16 cellular contexts compared by ENCODE assay signal in genomic region chrX:24200133-24200532, GRCh38. TPM values are rescaled to one million over a fixed set of nuclear protein-coding genes. Genes with fewer than 3 reads are reported as not detected.
DNase-seq lines count a peak whose midpoint lies in the region; ATAC-seq and TF ChIP-seq lines count a peak whose summit lies in the region.
"Had no signal": no experiment of that assay in that cellular context is flagged by ENCODE, and none has a peak within 500 bp of the region (broad histone marks: within the 10 kb centered on the region; RNA-seq: fewer than 3 reads in every experiment).

No MANE protein-coding gene starts in this region.

- no peaks in the 10 kb centered on the region for H3K27me3 ChIP-seq in H9 (ENCODE audit: insufficient read depth, low read length)
- no peaks in the 10 kb centered on the region for H3K27me3 ChIP-seq in SJCRH30
- H3K27me3 ChIP-seq: ascending aorta had no signal

- no peak overlapping the region for H3K56ac ChIP-seq in H9 (ENCODE audit: insufficient read length, low read depth, low read length)

- H4K91ac ChIP-seq in H9 (ENCODE audit: insufficient read length, low read depth, low read length), result no peak overlapping the region

- peak overlapping the region; percentile 48 for H3K27ac Mint-ChIP-seq in activated CD4-positive, alpha-beta T cell treated with anti-CD3 and anti-CD28 coated beads, Interleukin-2, amount 10 ng/mL, durations not matched to agents 7 days and 5 days
- H3K27ac Mint-ChIP-seq in H9 (peak overlapping the region; percentile 1 to 7 (median 2); a peak in 3 of 7 replicates), brain (peak overlapping the region; percentile 7 to 84 (median 32)), nephron (peak overlapping the region in 2 of 3 experiments; percentile 1 to 6)

- H3K4ac ChIP-seq in H9 (ENCODE audit: low read depth, low read length), result no peak overlapping the region

- H2BK120ac ChIP-seq in H9 (ENCODE audit: low read depth, low read length, poor library complexity, severe bottlenecking), result no peak overlapping the region

- no peaks in the 10 kb centered on the region for H4K20me1 ChIP-seq in H9 (ENCODE audit: control insufficient read depth, insufficient read depth, insufficient read length)

- H3K36me3 Mint-ChIP-seq in activated CD4-positive, alpha-beta T cell treated with anti-CD3 and anti-CD28 coated beads, Interleukin-2, amount 10 ng/mL, durations not matched to agents 7 days and 5 days (ENCODE audit: low read depth), result peaks cover 30% of the 10 kb centered on the region
- H3K36me3 Mint-ChIP-seq in H9 (ENCODE audit: insufficient read depth in 1 of 3, low read depth in 3 of 3) (peaks cover 1 to 37% (median 8%) of the 10 kb centered on the region in 3 experiments; a peak in 6 of 7 replicates), brain (peaks cover 48% of the 10 kb centered on the region), nephron (ENCODE audit: low read depth) (peaks cover 55% of the 10 kb centered on the region)

- H3K18ac ChIP-seq in H9 (ENCODE audit: insufficient read length, low read depth, low read length), result no peak overlapping the region

- no peak overlapping the region for H3K9ac ChIP-seq in H9 (ENCODE audit: extremely low read depth, insufficient read length, low read length)
- H3K9ac ChIP-seq: SK-N-SH had no signal

- H4K8ac ChIP-seq in H9 (replicated peaks; ENCODE audit: insufficient read length, low read depth, low read length), result no peak overlapping the region

- H3K4me2 ChIP-seq in H9 (ENCODE audit: insufficient read depth, insufficient read length, low read length), result no peak overlapping the region
- H3K4me2 ChIP-seq: SK-N-SH had no signal

- H3K27ac ChIP-seq in H9 (ENCODE audit: insufficient read length, low read depth, low read length) (no peak overlapping the region), SJCRH30 (no peak overlapping the region)
- H3K27ac ChIP-seq: ascending aorta, WERI-Rb-1 had no signal

- no peaks in the 10 kb centered on the region; the same call in 1 of the 2 replicates for H3K36me3 ChIP-seq in SJCRH30

- H3T11ph ChIP-seq in H9 (ENCODE audit: low read length), result no peak overlapping the region

- no CpG with 5 or more reads among the region's 2 CpGs for WGBS in H9 (ENCODE audit: extremely low coverage, insufficient read length, low lambda C conversion rate)

- no peak overlapping the region for H2BK5ac ChIP-seq in H9 (ENCODE audit: insufficient read length, low read length)

- H3K9me3 ChIP-seq in H9 (ENCODE audit: control insufficient read depth, low read depth, low read length) (no peaks in the 10 kb centered on the region), SJCRH30 (replicated peaks) (no peaks in the 10 kb centered on the region)
- H3K9me3 ChIP-seq: ascending aorta, SK-N-SH had no signal

- no peaks in the 10 kb centered on the region for H3K4me1 ChIP-seq in H9 (ENCODE audit: insufficient read depth, low read length)
- no peaks in the 10 kb centered on the region for H3K4me1 ChIP-seq in SJCRH30

- H3K27me3 Mint-ChIP-seq in activated CD4-positive, alpha-beta T cell treated with anti-CD3 and anti-CD28 coated beads, Interleukin-2, amount 10 ng/mL, durations not matched to agents 7 days and 5 days, result no peaks in the 10 kb centered on the region
- H3K27me3 Mint-ChIP-seq in H9 (ENCODE audit: low read depth) (no peaks in the 10 kb centered on the region), brain (no peaks in the 10 kb centered on the region), nephron (ENCODE audit: low read depth) (no peaks in the 10 kb centered on the region)

- H3K4me1 Mint-ChIP-seq in activated CD4-positive, alpha-beta T cell treated with anti-CD3 and anti-CD28 coated beads, Interleukin-2, amount 10 ng/mL, durations not matched to agents 7 days and 5 days, result peaks cover 36% of the 10 kb centered on the region
- peaks cover 17 to 22% of the 10 kb centered on the region in 2 experiments for H3K4me1 Mint-ChIP-seq in H9
- H3K4me1 Mint-ChIP-seq in brain, result peaks cover 41% of the 10 kb centered on the region
- peaks cover 10% of the 10 kb centered on the region for H3K4me1 Mint-ChIP-seq in nephron

- no peak overlapping the region for H3K4me3 Mint-ChIP-seq in activated CD4-positive, alpha-beta T cell treated with anti-CD3 and anti-CD28 coated beads, Interleukin-2, amount 10 ng/mL, durations not matched to agents 7 days and 5 days
- H3K4me3 Mint-ChIP-seq in H9 (no peak overlapping the region), brain (no peak overlapping the region), nephron (no peak overlapping the region)

- H3K9me3 Mint-ChIP-seq in activated CD4-positive, alpha-beta T cell treated with anti-CD3 and anti-CD28 coated beads, Interleukin-2, amount 10 ng/mL, durations not matched to agents 7 days and 5 days, result no peaks in the 10 kb centered on the region
- no peaks in the 10 kb centered on the region for H3K9me3 Mint-ChIP-seq in H9
- H3K9me3 Mint-ChIP-seq in brain, result no peaks in the 10 kb centered on the region
- no peaks in the 10 kb centered on the region for H3K9me3 Mint-ChIP-seq in nephron

- no peak overlapping the region for H2BK12ac ChIP-seq in H9 (ENCODE audit: insufficient read length, low read depth, low read length)

- H3K23ac ChIP-seq in H9 (ENCODE audit: insufficient read length, low read depth, low read length), result no peak overlapping the region

- H2BK20ac ChIP-seq in H9 (ENCODE audit: low read depth, low read length, poor library complexity, severe bottlenecking), result no peak overlapping the region

- no peak for TF ChIP-seq CTCF in H9 (conservative IDR thresholded peaks at IDR 0.05)
- TF ChIP-seq CTCF in brain (conservative IDR thresholded peaks at IDR 0.05), result no peak
- TF ChIP-seq CTCF in nephron (IDR thresholded peaks at IDR 0.05; ENCODE audit: unreplicated experiment in 3 of 3), result no peak

- H3K79me1 ChIP-seq in H9 (ENCODE audit: insufficient read depth, low read depth, low read length, poor library complexity, severe bottlenecking), result no peaks in the 10 kb centered on the region

- H4K5ac ChIP-seq in H9 (ENCODE audit: insufficient read length, low read depth, low read length), result no peak overlapping the region

- no peaks in the 10 kb centered on the region for H3K23me2 ChIP-seq in H9 (ENCODE audit: insufficient read length, low read depth, low read length, poor library complexity, severe bottlenecking)

- no peak overlapping the region for H2BK15ac ChIP-seq in H9 (ENCODE audit: low read depth, low read length)

- H2AK5ac ChIP-seq in H9 (ENCODE audit: insufficient read length, low read length), result no peak overlapping the region

- ATAC-seq in GM18519 (IDR thresholded peaks at IDR 0.05; ENCODE audit: low FRiP score, unreplicated experiment), result no peak

- DNase-seq in activated CD4-positive, alpha-beta T cell treated with anti-CD3 and anti-CD28 coated beads, Interleukin-2, amount 10 ng/mL, durations not matched to agents 7 days and 5 days, result no peak
- no peak for DNase-seq in activated CD4-positive, alpha-beta T cell treated with anti-CD3 and anti-CD28 coated beads for 48 hours
- DNase-seq in H9 (no peak), Kasumi-1 (lab: John Stamatoyannopoulos, UW) (no peak), SJCRH30 (no peak)
- DNase-seq: COR-L47, dermis blood vessel endothelial cell, hypothalamus, NCI-H187, NCI-H510A, SK-N-SH, WERI-Rb-1 had no signal

- no peak overlapping the region for H3K14ac ChIP-seq in H9 (ENCODE audit: insufficient read depth, low read length)

- H3K4me3 ChIP-seq in SJCRH30, result no peak overlapping the region
- H3K4me3 ChIP-seq: ascending aorta had no signal

- CTCF ChIA-PET in activated CD4-positive, alpha-beta T cell treated with anti-CD3 and anti-CD28 coated beads, Interleukin-2, amount 10 ng/mL, durations not matched to agents 7 days and 5 days (lab: Charles Lee), result interaction anchor here (1.7 kb wide), 1 partner anchor 146 kb away, joined by 6 read pairs; the partner anchor contains the start of gene EIF2S3

- H3K79me2 ChIP-seq in H9 (ENCODE audit: insufficient read depth, low read length), result peaks cover 3% of the 10 kb centered on the region; the same call in 1 of the 2 replicates

- no peak overlapping the region for H2AFZ ChIP-seq in H9 (ENCODE audit: low read length)

- POLR2A ChIA-PET in activated CD4-positive, alpha-beta T cell treated with anti-CD3 and anti-CD28 coated beads, Interleukin-2, amount 10 ng/mL, durations not matched to agents 7 days and 5 days (lab: Charles Lee), result no interaction called here

RNA-seq across cellular contexts. Expression of gene ZFX, which starts 50.6 kb away (rescaled TPM):
- 10 to 100 TPM; 44.6 to 46.0 TPM for total RNA-seq in activated CD4-positive, alpha-beta T cell treated with anti-CD3 and anti-CD28 coated beads, Interleukin-2, amount 10 ng/mL, durations not matched to agents 7 days and 5 days
- total RNA-seq in H9 (2021), result 66.8 and 70.8 TPM in 2 replicates
- polyA plus RNA-seq in brain (ENCODE audit: insufficient read depth, low read depth, low replicate concordance), result 4.4 TPM
- total RNA-seq in SJCRH30 (2014; rRNA removed; shearing (Covaris generic)), result 22.6 and 27.5 TPM in 2 replicates
